In genomic region chr7:107233981-107234380, GRCh38 we compare ENCODE assay signal across 18 cellular contexts.
DNase-seq lines count a peak whose midpoint lies in the region; ATAC-seq, FAIRE-seq and TF ChIP-seq lines count a peak whose summit lies in the region.
"Had no signal": no experiment of that assay in that cellular context is flagged by ENCODE, and none has a peak within 500 bp of the region (broad histone marks: within the 10 kb centered on the region; RNA-seq: fewer than 3 reads in every experiment).

No MANE protein-coding gene starts in this region.

- intact Hi-C loops in left ventricle myocardium superior (cut with micrococcal nuclease) = no loop called here
- intact Hi-C loops in cardiac septum (cut with DNase I) = no loop called here

- TF ChIP-seq CTCF in foreskin keratinocyte (conservative IDR thresholded peaks at IDR 0.05) = no peak

- H3K27me3 ChIP-seq in foreskin keratinocyte = no peaks in the 10 kb centered on the region
- H3K27me3 ChIP-seq: BE2C had no signal

- H3K4me1 ChIP-seq in foreskin keratinocyte = peaks cover 30% of the 10 kb centered on the region
- H3K4me1 ChIP-seq: BE2C had no signal

- peak; percentile 46 for ATAC-seq in left ventricle myocardium superior
- peak; percentile 10 for ATAC-seq in foreskin keratinocyte

- no peak for DNase-seq in left ventricle myocardium superior
- no peak for DNase-seq in cardiac septum (ENCODE audit: low spot score)
- peak; percentile 6 for DNase-seq in astrocyte of the hippocampus (ENCODE audit: low read depth, low spot score)
- no peak for DNase-seq in foreskin keratinocyte
- no peak for DNase-seq in SIG-M5 treated with dmso at 0.1 percent for 504 hours (lab: John Stamatoyannopoulos, UW; ENCODE audit: unreplicated experiment)
- DNase-seq in NCI-H446 treated with DMSO at 0.1 percent for 48 hours (lab: John Stamatoyannopoulos, UW) = no peak
- DNase-seq in GM19239 (ENCODE audit: insufficient read length, low spot score) = no peak
- DNase-seq: BE2C; CD8-positive, alpha-beta memory T cell; DMS 273 treated with DMSO at 0.1 percent for 48 hours; EL; GOT3; Kasumi-1; NCI-H1436; NCI-H2029 treated with DMSO at 0.1 percent for 48 hours; NCI-H2227 treated with DMSO at 0.1 percent for 48 hours; SHP77 had no signal

- H3K27ac ChIP-seq in foreskin keratinocyte = no peak overlapping the region

- FAIRE-seq in GM19239 (lab: Jason Lieb, UNC) = no peak
- FAIRE-seq: GM18507 had no signal
